ENCODE assay signal across 14 cellular contexts in the genomic region with DNA sequence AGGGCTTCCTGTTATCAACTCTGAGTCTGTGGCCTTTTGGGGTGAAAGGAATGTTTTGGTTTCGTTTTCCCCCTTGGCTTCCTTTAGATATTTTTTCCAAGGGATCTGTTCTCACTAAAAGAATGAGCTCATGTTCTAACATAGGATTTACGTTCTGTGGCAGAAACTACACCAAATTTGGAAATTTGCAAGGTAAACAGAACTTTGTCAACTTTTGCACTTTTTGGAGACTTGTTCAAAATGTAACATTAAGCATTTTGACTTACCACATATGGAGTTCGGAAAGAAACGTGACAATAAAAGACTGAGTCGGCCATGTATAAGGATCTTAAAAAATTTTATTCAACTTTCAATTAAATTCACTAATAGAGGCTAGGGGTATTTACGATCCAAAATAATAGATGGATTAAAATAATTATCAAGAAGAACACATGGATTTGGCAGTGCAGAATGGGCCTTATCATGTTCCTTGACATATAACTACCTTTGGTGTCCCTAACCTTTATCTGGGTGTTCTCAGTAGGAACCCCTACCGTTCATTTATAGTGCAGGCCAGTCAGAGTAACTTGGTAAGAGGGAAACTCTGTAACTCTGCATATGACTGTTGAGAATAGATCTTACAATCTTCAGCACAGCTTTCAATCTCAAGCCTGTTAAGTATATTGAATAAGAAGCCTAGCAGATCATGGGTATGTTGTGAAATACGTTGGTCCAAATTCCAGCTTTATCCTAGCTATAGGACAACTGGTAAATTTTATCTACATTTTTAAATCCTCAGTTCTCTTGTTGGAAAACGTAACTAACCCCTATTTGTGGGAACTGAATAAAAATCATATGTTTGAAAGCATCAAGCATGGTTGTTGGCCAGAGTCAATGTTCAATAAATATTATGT. TPM values are rescaled to one million over a fixed set of nuclear protein-coding genes. Genes with fewer than 3 reads are reported as not detected.
DNase-seq lines count a peak whose midpoint lies in the region; ATAC-seq, FAIRE-seq and TF ChIP-seq lines count a peak whose summit lies in the region.
"Had no signal": no experiment of that assay in that cellular context is flagged by ENCODE, and none has a peak within 500 bp of the region (broad histone marks: within the 10 kb centered on the region; RNA-seq: fewer than 3 reads in every experiment).

No MANE protein-coding gene starts in this region.

- ATAC-seq in pancreas, result no peak
- no peak for ATAC-seq in activated T-cell treated with anti-CD3 and anti-CD28 coated beads, Interleukin-2, amount 50 U/mL, for 4 hours

- no peaks in the 10 kb centered on the region for H3K9me3 Mint-ChIP-seq in activated naive CD4-positive, alpha-beta T cell treated with anti-CD3 and anti-CD28 coated beads, Interleukin-2, amount 10 ng/mL, durations not matched to agents 7 days and 5 days
- H3K9me3 Mint-ChIP-seq in activated T-cell treated with anti-CD3 and anti-CD28 coated beads, Interleukin-2, amount 50 U/mL, for 4 hours, result no peaks in the 10 kb centered on the region
- H3K9me3 Mint-ChIP-seq: central memory CD8-positive, alpha-beta T cell; T-helper 1 cell treated with Interleukin-12 subunit alpha and Interleukin-12 subunit beta and Interleukin-4 antibody, amounts not matched to agents 30 μg/mL and 1 μg/mL, for 36 hours had no signal

- FAIRE-seq in pancreas (lab: Jason Lieb, UNC), result peak; percentile 90
- FAIRE-seq: GM18507 had no signal

- peaks cover 0 to 8% (median 0%) of the 10 kb centered on the region in 11 experiments; a peak in 3 of 22 replicates for H4K20me1 ChIP-seq in BLaER1 treated with 17β-estradiol and CSF1 and Interleukin-3, amounts not matched to agents 10 nM and 100 nM

- no peaks in the 10 kb centered on the region for H3K36me3 ChIP-seq in BLaER1 treated with 17β-estradiol and CSF1 and Interleukin-3, amounts not matched to agents 10 nM and 100 nM
- no peaks in the 10 kb centered on the region for H3K36me3 ChIP-seq in SJCRH30
- H3K36me3 ChIP-seq in pancreas, result no peaks in the 10 kb centered on the region
- H3K36me3 ChIP-seq: neutrophil had no signal

- no peak overlapping the region for H3K4me3 ChIP-seq in BLaER1 treated with 17β-estradiol and CSF1 and Interleukin-3, amounts not matched to agents 10 nM and 100 nM
- H3K4me3 ChIP-seq in SJCRH30 (no peak overlapping the region), fibroblast of pulmonary artery (replicated peaks; ENCODE audit: low read depth, low read length) (peak overlapping the region; percentile 38), pancreas (no peak overlapping the region)
- H3K4me3 ChIP-seq: MG63 had no signal

- H3K4me2 ChIP-seq in BLaER1 treated with 17β-estradiol and CSF1 and Interleukin-3, amounts not matched to agents 10 nM and 100 nM, result peak overlapping the region in 10 of 11 experiments; percentile 3 to 84 (median 36); a peak in 18 of 22 replicates

- peaks cover 17% of the 10 kb centered on the region for H3K27me3 Mint-ChIP-seq in activated naive CD4-positive, alpha-beta T cell treated with anti-CD3 and anti-CD28 coated beads, Interleukin-2, amount 10 ng/mL, durations not matched to agents 7 days and 5 days
- peaks cover 13% of the 10 kb centered on the region for H3K27me3 Mint-ChIP-seq in activated T-cell treated with anti-CD3 and anti-CD28 coated beads, Interleukin-2, amount 50 U/mL, for 4 hours (ENCODE audit: low read depth)

- DNase-seq in SJCRH30, result peak in 1 of 2 experiments; percentile 52
- DNase-seq in fibroblast of pulmonary artery (ENCODE audit: low read depth), result peak; percentile 77
- no peak for DNase-seq in pancreas
- no peak for DNase-seq in middle frontal gyrus (ENCODE audit: extremely low spot score, low spot score)
- DNase-seq in activated naive CD4-positive, alpha-beta T cell treated with anti-CD3 and anti-CD28 coated beads, Interleukin-2, amount 10 ng/mL, durations not matched to agents 7 days and 5 days, result no peak
- DNase-seq in activated T-cell treated with anti-CD3 and anti-CD28 coated beads, Interleukin-2, amount 50 U/mL, for 4 hours, result no peak
- DNase-seq in NCI-H1417 treated with DMSO at 0.1 percent for 48 hours (lab: John Stamatoyannopoulos, UW), result no peak
- DNase-seq: MG63, NCI-H526 treated with DMSO at 0.1 percent for 48 hours had no signal

- H3K27me3 ChIP-seq in BLaER1 treated with 17β-estradiol and CSF1 and Interleukin-3, amounts not matched to agents 10 nM and 100 nM, result no peaks in the 10 kb centered on the region
- H3K27me3 ChIP-seq in SJCRH30 (no peaks in the 10 kb centered on the region), pancreas (no peaks in the 10 kb centered on the region)
- H3K27me3 ChIP-seq: MG63 had no signal

- no peak overlapping the region for H3K9ac ChIP-seq in BLaER1 treated with 17β-estradiol and CSF1 and Interleukin-3, amounts not matched to agents 10 nM and 100 nM

- H3K4me3 Mint-ChIP-seq in activated naive CD4-positive, alpha-beta T cell treated with anti-CD3 and anti-CD28 coated beads, Interleukin-2, amount 10 ng/mL, durations not matched to agents 7 days and 5 days, result no peak overlapping the region
- H3K4me3 Mint-ChIP-seq in activated T-cell treated with anti-CD3 and anti-CD28 coated beads, Interleukin-2, amount 50 U/mL, for 4 hours, result no peak overlapping the region
- H3K4me3 Mint-ChIP-seq: central memory CD8-positive, alpha-beta T cell; T-helper 1 cell treated with Interleukin-12 subunit alpha and Interleukin-12 subunit beta and Interleukin-4 antibody, amounts not matched to agents 30 μg/mL and 1 μg/mL, for 36 hours had no signal

- no peak overlapping the region for H3K27ac ChIP-seq in BLaER1 treated with 17β-estradiol and CSF1 and Interleukin-3, amounts not matched to agents 10 nM and 100 nM
- H3K27ac ChIP-seq in SJCRH30 (peak overlapping the region; percentile 9; the same call in 1 of the 2 replicates), pancreas (no peak overlapping the region)
- H3K27ac ChIP-seq: neutrophil had no signal

- peaks cover 8% of the 10 kb centered on the region for H3K4me1 Mint-ChIP-seq in activated naive CD4-positive, alpha-beta T cell treated with anti-CD3 and anti-CD28 coated beads, Interleukin-2, amount 10 ng/mL, durations not matched to agents 7 days and 5 days
- H3K4me1 Mint-ChIP-seq in activated T-cell treated with anti-CD3 and anti-CD28 coated beads, Interleukin-2, amount 50 U/mL, for 4 hours (ENCODE audit: low read depth), result peaks cover 22% of the 10 kb centered on the region

- intact Hi-C loops in pancreas (cut with DNase I), result no loop called here

- WGBS in pancreas, 2 donors, result 65 to 76% methylated on average over 9 of the region's 9 CpGs

- peaks cover 31 to 52% (median 44%) of the 10 kb centered on the region in 10 experiments for H3K4me1 ChIP-seq in BLaER1 treated with 17β-estradiol and CSF1 and Interleukin-3, amounts not matched to agents 10 nM and 100 nM
- H3K4me1 ChIP-seq in SJCRH30, result peaks cover 22% of the 10 kb centered on the region
- no peaks in the 10 kb centered on the region for H3K4me1 ChIP-seq in pancreas

- H3K36me3 Mint-ChIP-seq in activated naive CD4-positive, alpha-beta T cell treated with anti-CD3 and anti-CD28 coated beads, Interleukin-2, amount 10 ng/mL, durations not matched to agents 7 days and 5 days, result no peaks in the 10 kb centered on the region
- no peaks in the 10 kb centered on the region for H3K36me3 Mint-ChIP-seq in activated T-cell treated with anti-CD3 and anti-CD28 coated beads, Interleukin-2, amount 50 U/mL, for 4 hours (ENCODE audit: insufficient read depth)

- H3K27ac Mint-ChIP-seq in activated naive CD4-positive, alpha-beta T cell treated with anti-CD3 and anti-CD28 coated beads, Interleukin-2, amount 10 ng/mL, durations not matched to agents 7 days and 5 days, result no peak overlapping the region
- H3K27ac Mint-ChIP-seq: T-helper 1 cell treated with Interleukin-12 subunit alpha and Interleukin-12 subunit beta and Interleukin-4 antibody, amounts not matched to agents 30 μg/mL and 1 μg/mL, for 36 hours had no signal

- CTCF ChIA-PET in activated naive CD4-positive, alpha-beta T cell treated with anti-CD3 and anti-CD28 coated beads, Interleukin-2, amount 10 ng/mL, durations not matched to agents 7 days and 5 days (lab: Charles Lee), result interaction anchor here (1.7 to 1.9 kb wide), 2 partner anchors 12 to 14 kb away, joined by 6 to 7 read pairs; partner anchors contain the start of gene CPED1

- no peak for TF ChIP-seq CTCF in fibroblast of pulmonary artery (IDR thresholded peaks at IDR 0.05; ENCODE audit: low read length, missing control alignments)
- no peak for TF ChIP-seq CTCF in pancreas (IDR thresholded peaks at IDR 0.05)

- H3K9me3 ChIP-seq in BLaER1 treated with 17β-estradiol and CSF1 and Interleukin-3, amounts not matched to agents 10 nM and 100 nM (replicated peaks in 1 of 11), result no peaks in the 10 kb centered on the region
- H3K9me3 ChIP-seq in SJCRH30 (replicated peaks) (no peaks in the 10 kb centered on the region), pancreas (no peaks in the 10 kb centered on the region)
- H3K9me3 ChIP-seq: MG63, neutrophil had no signal

RNA-seq across cellular contexts. Expression of gene CPED1, which starts 11.8 kb away (rescaled TPM):
- total RNA-seq in SJCRH30 (2014; rRNA removed; shearing (Covaris generic)), result 3.6 and 4.4 TPM in 2 replicates
- total RNA-seq in pancreas, result 1 to 10 TPM; 1.3 to 6.1 (median 1.9) TPM
- under 1 TPM; 0.57 to 0.61 TPM for polyA plus RNA-seq in pancreas
- total RNA-seq in activated T-cell treated with anti-CD3 and anti-CD28 coated beads, Interleukin-2, amount 50 U/mL, for 4 hours, result under 1 TPM; 0.20 to 0.69 (median 0.38) TPM

RNA-seq across cellular contexts. Expression of gene ING3, which starts 49.8 kb away (rescaled TPM):
- total RNA-seq in SJCRH30 (2014; rRNA removed; shearing (Covaris generic)), result 28.4 and 40.1 TPM in 2 replicates
- total RNA-seq in pancreas, result 10 to 100 TPM in 1 of 6 donors, 1 to 10 TPM in 5; 6.2 to 10.1 (median 7.6) TPM
- polyA plus RNA-seq in pancreas, result 10 to 100 TPM in 1 of 2 donors, 1 to 10 TPM in 1; 6.3 to 10.8 TPM
- 10 to 100 TPM; 23.9 to 29.4 (median 27.5) TPM for total RNA-seq in activated T-cell treated with anti-CD3 and anti-CD28 coated beads, Interleukin-2, amount 50 U/mL, for 4 hours
